18 cellular contexts compared by ENCODE assay signal in the genomic region with DNA sequence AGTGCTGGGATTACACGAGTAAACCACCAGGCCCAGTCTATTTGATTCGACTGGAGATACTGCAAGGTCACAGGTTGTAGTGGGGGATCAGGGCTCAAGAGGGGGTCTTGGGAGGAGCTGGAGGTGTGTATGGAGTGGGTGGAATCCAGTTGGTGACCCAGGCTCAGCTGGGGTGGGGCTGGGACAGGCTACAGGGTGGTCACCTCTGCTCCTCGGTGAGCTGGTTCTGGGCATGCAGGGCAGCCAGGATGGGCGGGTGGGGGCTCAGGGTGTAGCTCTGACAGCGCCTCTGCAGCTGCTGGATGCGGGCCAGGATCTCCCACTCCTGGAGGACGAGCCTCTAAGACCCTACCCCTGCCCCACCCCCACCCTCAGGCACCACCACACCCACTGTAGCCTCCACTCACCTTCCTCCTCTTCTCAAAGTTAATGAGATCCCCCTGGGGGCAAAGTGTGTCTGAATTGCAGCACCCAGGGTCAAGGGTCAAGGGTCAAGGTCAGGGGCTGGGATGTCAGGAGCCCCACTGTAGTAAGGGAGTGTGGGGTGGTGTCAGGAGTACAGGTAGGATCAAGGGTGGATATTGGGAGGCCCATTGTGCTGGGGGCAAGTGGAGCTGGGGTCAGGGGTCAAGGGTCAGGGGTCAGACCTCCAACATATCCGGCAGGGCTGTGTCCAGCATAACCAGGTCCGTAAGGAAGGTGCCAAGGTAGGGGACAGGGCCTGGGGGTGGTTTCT. TPM values are rescaled to one million over a fixed set of nuclear protein-coding genes. Genes with fewer than 3 reads are reported as not detected.
DNase-seq lines count a peak whose midpoint lies in the region; ATAC-seq, FAIRE-seq and TF ChIP-seq lines count a peak whose summit lies in the region.
"Had no signal": no experiment of that assay in that cellular context is flagged by ENCODE, and none has a peak within 500 bp of the region (broad histone marks: within the 10 kb centered on the region; RNA-seq: fewer than 3 reads in every experiment).

No MANE protein-coding gene starts in this region.

- H3K79me2 ChIP-seq in SK-N-SH (ENCODE audit: insufficient read depth) (no peaks in the 10 kb centered on the region), GM12878 (ENCODE audit: control insufficient read depth, insufficient read depth, low read length) (no peaks in the 10 kb centered on the region)

- no peak overlapping the region for H2AFZ ChIP-seq in SK-N-SH (ENCODE audit: low read depth)
- no peak overlapping the region for H2AFZ ChIP-seq in GM12878 (ENCODE audit: control insufficient read depth, low read depth, low read length)
- H2AFZ ChIP-seq: GM23248 had no signal

- H3K36me3 ChIP-seq in SK-N-SH (replicated peaks in 1 of 2; ENCODE audit: control insufficient read depth in 1 of 2, insufficient read depth in 2 of 2, low read length in 1 of 2) (no peaks in the 10 kb centered on the region), GM12878 (ENCODE audit: control insufficient read depth in 2 of 2, insufficient read depth in 2 of 2, low read length in 1 of 2) (no peaks in the 10 kb centered on the region), liver (ENCODE audit: control insufficient read depth in 4 of 4, insufficient read depth in 3 of 4, low read depth in 1 of 4, low read length in 3 of 4) (peaks cover 0 to 9% (median 8%) of the 10 kb centered on the region in 4 donors)
- H3K36me3 ChIP-seq: BLaER1 treated with 17β-estradiol and CSF1 and Interleukin-3, amounts not matched to agents 10 nM and 100 nM had no signal

- no TSS peak for BruUV-seq in GM12878 (replicated peaks; lab: Mats Ljungman, UMichigan)

- no peak overlapping the region for H3K4me2 ChIP-seq in SK-N-SH
- H3K4me2 ChIP-seq in GM12878 (ENCODE audit: control insufficient read depth, insufficient read depth) = no peak overlapping the region
- H3K4me2 ChIP-seq: BLaER1 treated with 17β-estradiol and CSF1 and Interleukin-3, amounts not matched to agents 10 nM and 100 nM had no signal

- SMC1A ChIA-PET in GM12878 (lab: Charles Lee; ENCODE audit: uncharacterized antibody, unreplicated experiment) = no interaction called here

- no peak overlapping the region for H3K9ac ChIP-seq in SK-N-SH
- no peak overlapping the region for H3K9ac ChIP-seq in GM12878 (ENCODE audit: control insufficient read depth, insufficient read depth, low read length)
- H3K9ac ChIP-seq in liver (ENCODE audit: low read depth in 1 of 2, low read length in 2 of 2) = no peak overlapping the region
- H3K9ac ChIP-seq: BLaER1 treated with 17β-estradiol and CSF1 and Interleukin-3, amounts not matched to agents 10 nM and 100 nM; GM23248 had no signal

- no peak for FAIRE-seq in GM12878 (lab: Jason Lieb, UNC)
- FAIRE-seq: H54 had no signal

- DNase-seq in SK-N-SH = peak; percentile 35
- DNase-seq in GM10266 (ENCODE audit: extremely low spot score) = peak; percentile 15
- DNase-seq in GM12878 (ENCODE audit: low read depth, low spot score) = no peak
- no peak for DNase-seq in GDM1 (lab: John Stamatoyannopoulos, UW)
- DNase-seq: ACHN; Calu3; CD4-positive, CD25-positive, alpha-beta regulatory T cell; DMS79; GM23248 had no signal

- POLR2A ChIA-PET in SK-N-SH (lab: Yijun Ruan, JAX) = no interaction called here
- POLR2A ChIA-PET in GM12878 (lab: Charles Lee) = interaction anchor here (0.6 kb wide), 2 partner anchors 12 to 36 kb away, joined by 4 read pairs; no protein-coding TSS in a partner anchor

- no peak for ATAC-seq in SK-N-SH treated with all-trans-retinoic acid at 6 μM for 48 hours
- no peak for ATAC-seq in GM12878
- ATAC-seq in GM18517 (IDR thresholded peaks at IDR 0.05; ENCODE audit: unreplicated experiment) = no peak
- ATAC-seq in HG03460 (IDR thresholded peaks at IDR 0.05; ENCODE audit: unreplicated experiment) = no peak

- intact Hi-C loops in GM12878 (cut with micrococcal nuclease; ENCODE audit: unreplicated experiment) = no loop called here

- H4K20me1 ChIP-seq in SK-N-SH (ENCODE audit: insufficient read depth) (no peaks in the 10 kb centered on the region), GM12878 (ENCODE audit: control insufficient read depth, insufficient read depth) (no peaks in the 10 kb centered on the region)
- H4K20me1 ChIP-seq: BLaER1 treated with 17β-estradiol and CSF1 and Interleukin-3, amounts not matched to agents 10 nM and 100 nM had no signal

- no peak for TF ChIP-seq RAD21 in SK-N-SH (IDR thresholded peaks at IDR 0.05; ENCODE audit: low read length)
- no peak for TF ChIP-seq RAD21 in GM12878 (IDR thresholded peaks at IDR 0.05; ENCODE audit: insufficient read depth, low read depth, low read length)
- no peak for TF ChIP-seq RAD21 in liver (IDR thresholded peaks at IDR 0.05)

- no peak for TF ChIP-seq POLR2A in GM12878 (IDR thresholded peaks at IDR 0.05; ENCODE audit: low read depth, low read length)

- no peaks in the 10 kb centered on the region for H3K27me3 ChIP-seq in SK-N-SH (ENCODE audit: insufficient read depth)
- H3K27me3 ChIP-seq in GM12878 (replicated peaks in 1 of 2; ENCODE audit: control insufficient read depth in 2 of 2, insufficient read depth in 2 of 2, low read length in 1 of 2) = no peaks in the 10 kb centered on the region; a peak in 1 of 4 replicates
- no peaks in the 10 kb centered on the region for H3K27me3 ChIP-seq in liver (ENCODE audit: control insufficient read depth in 4 of 4, insufficient read depth in 4 of 4, low read length in 3 of 4)

- H3K27ac ChIP-seq in SK-N-SH (ENCODE audit: low read depth in 2 of 2, low read length in 1 of 2) (no peak overlapping the region), GM12878 (ENCODE audit: control insufficient read depth, insufficient read depth) (no peak overlapping the region), liver (ENCODE audit: low read depth in 1 of 2, low read length in 2 of 2) (no peak overlapping the region)
- H3K27ac ChIP-seq: 22Rv1; BLaER1 treated with 17β-estradiol and CSF1 and Interleukin-3, amounts not matched to agents 10 nM and 100 nM; GM23248 had no signal

- in situ Hi-C loops in GM12878 (cut with MboI) = no loop called here

- H3K4me1 ChIP-seq in SK-N-SH (ENCODE audit: control insufficient read depth in 1 of 2, insufficient read depth in 2 of 2, low read depth in 1 of 2, low read length in 1 of 2) (no peaks in the 10 kb centered on the region), GM12878 (ENCODE audit: control insufficient read depth, insufficient read depth, low read length) (no peaks in the 10 kb centered on the region), liver (ENCODE audit: control insufficient read depth in 4 of 4, insufficient read depth in 4 of 4, low read length in 3 of 4) (no peaks in the 10 kb centered on the region)

- H3K9me2 ChIP-seq in SK-N-SH = no peaks in the 10 kb centered on the region

- H3K9me3 ChIP-seq in SK-N-SH (no peaks in the 10 kb centered on the region), GM12878 (replicated peaks; ENCODE audit: control insufficient read depth, insufficient read depth, low read length) (no peaks in the 10 kb centered on the region), liver (ENCODE audit: control insufficient read depth in 4 of 4, low read length in 3 of 4) (no peaks in the 10 kb centered on the region)
- H3K9me3 ChIP-seq: BLaER1 treated with 17β-estradiol and CSF1 and Interleukin-3, amounts not matched to agents 10 nM and 100 nM had no signal

- no peaks in the 10 kb centered on the region for H3F3A ChIP-seq in SK-N-SH (replicated peaks; ENCODE audit: insufficient read depth)

- CTCF ChIA-PET in SK-N-SH (lab: Yijun Ruan, JAX) (interaction anchor here (0.5 to 1.5 kb wide), 5 partner anchors 18 to 152 kb away, joined by 3 to 5 read pairs (median 4); a partner anchor contains a TSS), GM12878 (lab: Yijun Ruan, JAX) (interaction anchor here (0.7 kb wide), 1 partner anchor 27 kb away, joined by 3 read pairs; no protein-coding TSS in a partner anchor)

- no peak overlapping the region for H3K4me3 ChIP-seq in SK-N-SH (ENCODE audit: low read depth in 2 of 2, low read length in 1 of 2)
- no peak overlapping the region for H3K4me3 ChIP-seq in GM12878
- no peak overlapping the region for H3K4me3 ChIP-seq in liver (ENCODE audit: low read depth in 1 of 3, low read length in 3 of 3)
- H3K4me3 ChIP-seq: BLaER1 treated with 17β-estradiol and CSF1 and Interleukin-3, amounts not matched to agents 10 nM and 100 nM; GM23248 had no signal

- WGBS in SK-N-SH (ENCODE audit: low lambda C conversion rate) = 87% methylated on average over 4 of the region's 9 CpGs
- WGBS in GM12878 (ENCODE audit: insufficient coverage, insufficient replicate concordance, low lambda C conversion rate, missing lambda C conversion rate) = 33% methylated on average over 5 of the region's 9 CpGs
- 89% methylated on average over 9 of the region's 9 CpGs for WGBS in liver

- TF ChIP-seq EP300 in SK-N-SH (IDR thresholded peaks at IDR 0.05; ENCODE audit: borderline replicate concordance in 1 of 2, low read depth in 1 of 2, low read length in 1 of 2) = no peak
- TF ChIP-seq EP300 in GM12878 (IDR thresholded peaks at IDR 0.05; ENCODE audit: borderline replicate concordance in 1 of 2, control insufficient read depth in 1 of 2, low read depth in 2 of 2, low read length in 2 of 2) = no peak

- RAD21 ChIA-PET in GM12878 (lab: Charles Lee; ENCODE audit: unreplicated experiment) = no interaction called here

- no peak for TF ChIP-seq CTCF in SK-N-SH (IDR thresholded peaks at IDR 0.05)
- no peak for TF ChIP-seq CTCF in GM10266 (IDR thresholded peaks at IDR 0.05; ENCODE audit: control insufficient read depth, insufficient read depth, low read depth, missing control alignments)
- TF ChIP-seq CTCF in GM12878 (IDR thresholded peaks at IDR 0.05 in 2 of 3, conservative IDR thresholded peaks at IDR 0.05 in 1 of 3; ENCODE audit: control insufficient read depth in 2 of 3, extremely low read depth in 1 of 3, insufficient read depth in 1 of 3, low read depth in 3 of 3, low read length in 3 of 3) = no peak
- no peak for TF ChIP-seq CTCF in liver (IDR thresholded peaks at IDR 0.05; ENCODE audit: low read depth, low read length, missing input control)

RNA-seq across cellular contexts. Expression of a gene that starts 17.1 kb away (rescaled TPM):
- polyA plus RNA-seq in SK-N-SH (2012; rRNA removed) = 13.3 and 13.5 TPM in 2 replicates
- 2.1 and 2.9 TPM in 2 replicates for polyA plus RNA-seq in SK-N-SH (2012; cell fraction: cytosol; rRNA removed)
- polyA plus RNA-seq in SK-N-SH (2012; cell fraction: nucleus; rRNA removed) = 140 and 202 TPM in 2 replicates
- total RNA-seq in GM12878 (2013; cell fraction: nucleolus; rRNA removed) = 0.61 TPM in 1 of 2 replicates, not detected in the other
- total RNA-seq in GM12878 (2014; rRNA removed) = not detected in 2 replicates
- total RNA-seq in GM12878 (2014; rRNA removed; fragmentation: Illumina TruSeq; extraction: Trizol) = not detected in 2 replicates
- total RNA-seq in GM12878 (2021) = not detected in 2 replicates
- polyA plus RNA-seq in GM12878 (2011; ENCODE audit: low read depth) = not detected
- polyA plus RNA-seq in GM12878 (2011; rRNA removed) = not detected in 2 replicates
- polyA plus RNA-seq in GM12878 (2011; cell fraction: cytosol; rRNA removed) = not detected in 2 replicates
- not detected in 2 replicates for polyA plus RNA-seq in GM12878 (2011; cell fraction: nucleus; rRNA removed)
- 0.25 and 0.28 TPM in 2 replicates for polyA plus RNA-seq in GM12878 (2012)
- polyA plus RNA-seq in GM12878 (2014; fragmentation: Illumina TruSeq; extraction: Trizol) = not detected in 2 replicates
- not detected for polyA plus RNA-seq in GM12878 (2014; fragmentation: Nextera tagmentation; extraction: Ambion mirVana)
- not detected in 2 replicates for polyA plus RNA-seq in GM12878 (2014; rRNA removed)
- not detected for polyA plus RNA-seq in GM12878 (2016; fragmentation: Nextera tagmentation; extraction: Ambion mirVana)
- polyA minus RNA-seq in GM12878 (2011; rRNA and poly(A)+ RNA removed) = not detected in 2 replicates
- 2.7 TPM in 1 of 2 replicates, not detected in the other for polyA minus RNA-seq in GM12878 (2011; cell fraction: cytosol; rRNA and poly(A)+ RNA removed)
- polyA minus RNA-seq in GM12878 (2011; cell fraction: nucleus; rRNA and poly(A)+ RNA removed) = not detected in 2 replicates
- total RNA-seq in liver = 10 to 100 TPM in 1 of 2 donors, 1 to 10 TPM in 1; 2.4 to 19.8 TPM
- polyA plus RNA-seq in liver = 1 to 10 TPM; 5.7 to 9.8 TPM
- total RNA-seq: CD4-positive, CD25-positive, alpha-beta regulatory T cell; G401; HT1080 had no signal
- polyA plus RNA-seq: CD4-positive, CD25-positive, alpha-beta regulatory T cell had no signal

RNA-seq across cellular contexts. Expression of a gene that starts 17.9 kb away (rescaled TPM):
- 15.4 and 16.8 TPM in 2 replicates for polyA plus RNA-seq in SK-N-SH (2012; rRNA removed)
- polyA plus RNA-seq in SK-N-SH (2012; cell fraction: cytosol; rRNA removed) = 5.3 and 7.9 TPM in 2 replicates
- 79.3 and 81.6 TPM in 2 replicates for polyA plus RNA-seq in SK-N-SH (2012; cell fraction: nucleus; rRNA removed)
- 8.5 and 12.7 TPM in 2 replicates for total RNA-seq in GM12878 (2013; cell fraction: nucleolus; rRNA removed)
- total RNA-seq in GM12878 (2014; rRNA removed) = 3.0 and 3.8 TPM in 2 replicates
- total RNA-seq in GM12878 (2014; rRNA removed; fragmentation: Illumina TruSeq; extraction: Trizol) = 1.2 and 1.4 TPM in 2 replicates
- total RNA-seq in GM12878 (2021) = 2.9 and 3.3 TPM in 2 replicates
- polyA plus RNA-seq in GM12878 (2011; ENCODE audit: low read depth) = 1.2 TPM
- 1.8 and 2.8 TPM in 2 replicates for polyA plus RNA-seq in GM12878 (2011; rRNA removed)
- polyA plus RNA-seq in GM12878 (2011; cell fraction: cytosol; rRNA removed) = 4.7 and 4.8 TPM in 2 replicates
- 6.8 and 7.8 TPM in 2 replicates for polyA plus RNA-seq in GM12878 (2011; cell fraction: nucleus; rRNA removed)
- polyA plus RNA-seq in GM12878 (2012) = 2.4 and 3.6 TPM in 2 replicates
- polyA plus RNA-seq in GM12878 (2014; fragmentation: Illumina TruSeq; extraction: Trizol) = 0.65 and 1.4 TPM in 2 replicates
- under 1 TPM; 0.66 to 0.74 TPM for polyA plus RNA-seq in GM12878 (2014; fragmentation: Nextera tagmentation; extraction: Ambion mirVana)
- polyA plus RNA-seq in GM12878 (2014; rRNA removed) = 4.4 and 6.0 TPM in 2 replicates
- polyA plus RNA-seq in GM12878 (2016; fragmentation: Nextera tagmentation; extraction: Ambion mirVana) = 10 to 100 TPM in 1 of 2 experiments, 1 to 10 TPM in 1; 6.7 to 10.1 TPM
- polyA minus RNA-seq in GM12878 (2011; rRNA and poly(A)+ RNA removed) = 1.7 and 4.5 TPM in 2 replicates
- 2.3 and 2.5 TPM in 2 replicates for polyA minus RNA-seq in GM12878 (2011; cell fraction: cytosol; rRNA and poly(A)+ RNA removed)
- polyA minus RNA-seq in GM12878 (2011; cell fraction: nucleus; rRNA and poly(A)+ RNA removed) = 6.0 and 6.7 TPM in 2 replicates
- total RNA-seq in liver = 10 to 100 TPM in 1 of 2 donors, 1 to 10 TPM in 1; 6.4 to 70.9 TPM
- polyA plus RNA-seq in liver = 1 to 10 TPM; 6.3 to 7.6 TPM

RNA-seq across cellular contexts. Expression of a gene that starts 27.5 kb away (rescaled TPM):
- polyA plus RNA-seq in SK-N-SH (2012; rRNA removed) (2.8 and 3.0 TPM in 2 replicates), GM12878 (2011; rRNA removed) (1.2 and 2.3 TPM in 2 replicates), GM12878 (2014; fragmentation: Illumina TruSeq; extraction: Trizol) (0.35 and 1.6 TPM in 2 replicates), GM12878 (2014; fragmentation: Nextera tagmentation; extraction: Ambion mirVana) (1 to 10 TPM in 1 of 2 experiments, under 1 TPM in 1; 0.18 to 1.0 TPM), GM12878 (2014; rRNA removed) (3.7 and 4.7 TPM in 2 replicates), GM12878 (2016; fragmentation: Nextera tagmentation; extraction: Ambion mirVana) (1 to 10 TPM; 5.3 to 6.5 TPM), liver (1 to 10 TPM; 2.5 to 6.4 TPM)
- 1.5 and 2.2 TPM in 2 replicates for polyA plus RNA-seq in SK-N-SH (2012; cell fraction: cytosol; rRNA removed)
- 5.3 and 6.2 TPM in 2 replicates for polyA plus RNA-seq in SK-N-SH (2012; cell fraction: nucleus; rRNA removed)
- total RNA-seq in GM12878 (2013; cell fraction: nucleolus; rRNA removed) = 4.9 and 5.2 TPM in 2 replicates
- total RNA-seq in GM12878 (2014; rRNA removed) (2.8 and 3.1 TPM in 2 replicates), GM12878 (2014; rRNA removed; fragmentation: Illumina TruSeq; extraction: Trizol) (1.5 and 2.1 TPM in 2 replicates), GM12878 (2021) (2.6 and 3.0 TPM in 2 replicates), liver (1 to 10 TPM in 1 of 2 donors, under 1 TPM in 1; 0.98 to 1.0 TPM)
- 0.60 TPM for polyA plus RNA-seq in GM12878 (2011; ENCODE audit: low read depth)
- 2.6 and 3.6 TPM in 2 replicates for polyA plus RNA-seq in GM12878 (2011; cell fraction: cytosol; rRNA removed)
- polyA plus RNA-seq in GM12878 (2011; cell fraction: nucleus; rRNA removed) = 3.8 and 3.9 TPM in 2 replicates
- 1.5 and 2.2 TPM in 2 replicates for polyA plus RNA-seq in GM12878 (2012)
- polyA minus RNA-seq in GM12878 (2011; rRNA and poly(A)+ RNA removed) = 2.2 and 4.5 TPM in 2 replicates
- 1.3 and 1.5 TPM in 2 replicates for polyA minus RNA-seq in GM12878 (2011; cell fraction: cytosol; rRNA and poly(A)+ RNA removed)
- polyA minus RNA-seq in GM12878 (2011; cell fraction: nucleus; rRNA and poly(A)+ RNA removed) = 2.9 and 5.1 TPM in 2 replicates

RNA-seq across cellular contexts. Expression of a gene that starts 32.9 kb away (rescaled TPM):
- polyA plus RNA-seq in SK-N-SH (2012; rRNA removed) (3.2 and 4.2 TPM in 2 replicates), GM12878 (2011; rRNA removed) (0.20 and 0.39 TPM in 2 replicates), GM12878 (2014; fragmentation: Illumina TruSeq; extraction: Trizol) (not detected in 2 replicates), GM12878 (2014; fragmentation: Nextera tagmentation; extraction: Ambion mirVana) (not detected), GM12878 (2014; rRNA removed) (0.08 TPM in 1 of 2 replicates, not detected in the other), GM12878 (2016; fragmentation: Nextera tagmentation; extraction: Ambion mirVana) (under 1 TPM in 1 of 2 experiments, not detected in 1; 0.11 TPM), liver (under 1 TPM; 0.21 to 0.46 TPM)
- polyA plus RNA-seq in SK-N-SH (2012; cell fraction: cytosol; rRNA removed) = 2.1 and 2.3 TPM in 2 replicates
- 6.9 and 7.8 TPM in 2 replicates for polyA plus RNA-seq in SK-N-SH (2012; cell fraction: nucleus; rRNA removed)
- not detected in 2 replicates for total RNA-seq in GM12878 (2013; cell fraction: nucleolus; rRNA removed)
- total RNA-seq in GM12878 (2014; rRNA removed) (not detected in 2 replicates), GM12878 (2014; rRNA removed; fragmentation: Illumina TruSeq; extraction: Trizol) (not detected in 2 replicates), GM12878 (2021) (0.11 and 0.28 TPM in 2 replicates), liver (under 1 TPM in 1 of 2 donors, not detected in 1; 0.08 TPM)
- 0.13 TPM for polyA plus RNA-seq in GM12878 (2011; ENCODE audit: low read depth)
- 0.20 and 0.24 TPM in 2 replicates for polyA plus RNA-seq in GM12878 (2011; cell fraction: cytosol; rRNA removed)
- polyA plus RNA-seq in GM12878 (2011; cell fraction: nucleus; rRNA removed) = 0.31 and 0.85 TPM in 2 replicates
- polyA plus RNA-seq in GM12878 (2012) = 1.0 and 1.2 TPM in 2 replicates
- not detected in 2 replicates for polyA minus RNA-seq in GM12878 (2011; rRNA and poly(A)+ RNA removed)
- polyA minus RNA-seq in GM12878 (2011; cell fraction: cytosol; rRNA and poly(A)+ RNA removed) = not detected in 2 replicates
- 0.24 TPM in 1 of 2 replicates, not detected in the other for polyA minus RNA-seq in GM12878 (2011; cell fraction: nucleus; rRNA and poly(A)+ RNA removed)
- total RNA-seq: Calu3; CD4-positive, CD25-positive, alpha-beta regulatory T cell had no signal
- polyA plus RNA-seq: CD4-positive, CD25-positive, alpha-beta regulatory T cell had no signal

RNA-seq across cellular contexts. Expression of a gene that starts 33.5 kb away (rescaled TPM):
- 198 and 502 TPM in 2 replicates for polyA plus RNA-seq in SK-N-SH (2012; rRNA removed)
- polyA plus RNA-seq in SK-N-SH (2012; cell fraction: cytosol; rRNA removed) = 245 and 294 TPM in 2 replicates
- 658 and 734 TPM in 2 replicates for polyA plus RNA-seq in SK-N-SH (2012; cell fraction: nucleus; rRNA removed)
- total RNA-seq in GM12878 (2013; cell fraction: nucleolus; rRNA removed) = 82.5 and 98.4 TPM in 2 replicates
- 95.5 and 99.3 TPM in 2 replicates for total RNA-seq in GM12878 (2014; rRNA removed)
- total RNA-seq in GM12878 (2014; rRNA removed; fragmentation: Illumina TruSeq; extraction: Trizol) = 37.9 and 40.5 TPM in 2 replicates
- total RNA-seq in GM12878 (2021) = 271 and 280 TPM in 2 replicates
- 102 TPM for polyA plus RNA-seq in GM12878 (2011; ENCODE audit: low read depth)
- 31.5 and 42.0 TPM in 2 replicates for polyA plus RNA-seq in GM12878 (2011; rRNA removed)
- polyA plus RNA-seq in GM12878 (2011; cell fraction: cytosol; rRNA removed) = 77.2 and 88.9 TPM in 2 replicates
- polyA plus RNA-seq in GM12878 (2011; cell fraction: nucleus; rRNA removed) = 270 and 309 TPM in 2 replicates
- polyA plus RNA-seq in GM12878 (2012) = 225 and 255 TPM in 2 replicates
- polyA plus RNA-seq in GM12878 (2014; fragmentation: Illumina TruSeq; extraction: Trizol) = 60.5 and 97.4 TPM in 2 replicates
- polyA plus RNA-seq in GM12878 (2014; fragmentation: Nextera tagmentation; extraction: Ambion mirVana) = 1 to 10 TPM; 1.1 to 5.2 TPM
- polyA plus RNA-seq in GM12878 (2014; rRNA removed) = 110 and 125 TPM in 2 replicates
- polyA plus RNA-seq in GM12878 (2016; fragmentation: Nextera tagmentation; extraction: Ambion mirVana) = 10 to 100 TPM; 42.0 to 46.1 TPM
- 47.5 and 73.1 TPM in 2 replicates for polyA minus RNA-seq in GM12878 (2011; rRNA and poly(A)+ RNA removed)
- 83.8 and 90.2 TPM in 2 replicates for polyA minus RNA-seq in GM12878 (2011; cell fraction: cytosol; rRNA and poly(A)+ RNA removed)
- polyA minus RNA-seq in GM12878 (2011; cell fraction: nucleus; rRNA and poly(A)+ RNA removed) = 53.7 and 95.3 TPM in 2 replicates
- 100 to 1,000 TPM in 1 of 2 donors, 10 to 100 TPM in 1; 53.0 to 104 TPM for total RNA-seq in liver
- 100 to 1,000 TPM in 1 of 2 donors, 10 to 100 TPM in 1; 42.9 to 165 TPM for polyA plus RNA-seq in liver

Comparison
In these comparisons a context has a peak if more than half of its experiments do, and no peak if none do; other contexts are left out.
1. DNase-seq: peak in SK-N-SH (single experiment) and GM10266 (single experiment); none in GM12878 (single experiment) and GDM1 (single experiment).